ENCODE assay signal across 8 cellular contexts in genomic region chr2:16666453-16666801, GRCh38. TPM values are rescaled to one million over a fixed set of nuclear protein-coding genes. Genes with fewer than 3 reads are reported as not detected.
DNase-seq lines count a peak whose midpoint lies in the region; ATAC-seq and TF ChIP-seq lines count a peak whose summit lies in the region.

No MANE protein-coding gene starts in this region.

- H3K27ac ChIP-seq in heart left ventricle (peak overlapping the region in 7 of 12 donors; percentile 6 to 81 (median 69)), upper lobe of right lung (no peak overlapping the region)

- TF ChIP-seq POLR2A in heart left ventricle (IDR thresholded peaks at IDR 0.05), result no peak

- H3K27ac Mint-ChIP-seq in activated T-cell treated with anti-CD3 and anti-CD28 coated beads, Interleukin-2, amount 50 U/mL, for 24 hours, result peak overlapping the region; percentile 81

- peak overlapping the region in 9 of 12 donors; percentile 33 to 78 (median 71) for H3K4me3 ChIP-seq in heart left ventricle
- H3K4me3 ChIP-seq in iPS-18c (ENCODE audit: insufficient read depth, low read depth, low read length), result peak overlapping the region; percentile 71
- peak overlapping the region; percentile 52 for H3K4me3 ChIP-seq in upper lobe of right lung

- H3K4me1 Mint-ChIP-seq in activated T-cell treated with anti-CD3 and anti-CD28 coated beads, Interleukin-2, amount 50 U/mL, for 24 hours (ENCODE audit: low read depth), result peaks cover 24% of the 10 kb centered on the region

- H3K4me3 Mint-ChIP-seq in activated T-cell treated with anti-CD3 and anti-CD28 coated beads, Interleukin-2, amount 50 U/mL, for 24 hours, result peak overlapping the region; percentile 72

- H3K4me1 ChIP-seq in heart left ventricle (peaks cover 0 to 49% (median 18%) of the 10 kb centered on the region in 12 donors), upper lobe of right lung (peaks cover 43% of the 10 kb centered on the region)

- no peaks in the 10 kb centered on the region for H3K9me3 Mint-ChIP-seq in activated T-cell treated with anti-CD3 and anti-CD28 coated beads, Interleukin-2, amount 50 U/mL, for 24 hours

- no peaks in the 10 kb centered on the region for H3K36me3 ChIP-seq in heart left ventricle
- no peaks in the 10 kb centered on the region for H3K36me3 ChIP-seq in upper lobe of right lung

- DNase-seq in heart left ventricle (peak in 3 of 5 donors; percentile 35 to 49 (median 45)), cardiac septum (ENCODE audit: low spot score) (no peak), upper lobe of right lung (no peak), middle frontal gyrus (ENCODE audit: extremely low spot score, low spot score) (no peak), hepatic stellate cell (ENCODE audit: low spot score) (no peak)
- peak; percentile 35 for DNase-seq in activated T-cell treated with anti-CD3 and anti-CD28 coated beads, Interleukin-2, amount 50 U/mL, for 24 hours
- DNase-seq in effector CD8-positive, alpha-beta T cell (lab: John Stamatoyannopoulos, UW), result no peak

- no peaks in the 10 kb centered on the region for H3K27me3 ChIP-seq in heart left ventricle
- H3K27me3 ChIP-seq in upper lobe of right lung, result no peaks in the 10 kb centered on the region

- H3K27me3 Mint-ChIP-seq in activated T-cell treated with anti-CD3 and anti-CD28 coated beads, Interleukin-2, amount 50 U/mL, for 24 hours, result peaks cover 66% of the 10 kb centered on the region

- ATAC-seq in heart left ventricle (peak; percentile 31 to 85 (median 40)), upper lobe of right lung (no peak)

- no peaks in the 10 kb centered on the region for H3K36me3 Mint-ChIP-seq in activated T-cell treated with anti-CD3 and anti-CD28 coated beads, Interleukin-2, amount 50 U/mL, for 24 hours (ENCODE audit: low read depth)

- TF ChIP-seq CTCF in heart left ventricle (IDR thresholded peaks at IDR 0.05), result no peak
- TF ChIP-seq CTCF in upper lobe of right lung (IDR thresholded peaks at IDR 0.05), result no peak

- H3K9me3 ChIP-seq in heart left ventricle (no peaks in the 10 kb centered on the region), iPS-18c (ENCODE audit: control insufficient read depth, insufficient read depth, low read length) (no peaks in the 10 kb centered on the region), upper lobe of right lung (no peaks in the 10 kb centered on the region)

- intact Hi-C loops in heart left ventricle (cut with DNase I) (loop anchor here in 5 of 10 donors (5.0 to 10.0 kb wide), 3 partner anchors 34 to 52 kb away; no protein-coding TSS in a partner anchor), cardiac septum (cut with DNase I) (no loop called here), upper lobe of right lung (cut with DNase I) (no loop called here)

- 48 to 59% (median 55%) methylated on average over 7 to 8 of the region's 8 CpGs for WGBS in heart left ventricle, 4 donors

RNA-seq across cellular contexts. Expression of gene CYRIA, which starts 0.8 kb away (rescaled TPM):
- 10 to 100 TPM in 2 of 9 donors, 1 to 10 TPM in 6, under 1 TPM in 1; 0.86 to 19.9 (median 3.0) TPM for total RNA-seq in heart left ventricle
- polyA plus RNA-seq in heart left ventricle, result 1 to 10 TPM in 1 of 2 donors, under 1 TPM in 1; 0.95 to 1.6 TPM
- total RNA-seq in cardiac septum, result 3.7 TPM
- total RNA-seq in upper lobe of right lung, result 24.2 TPM

Comparison
In these comparisons a context has a peak if more than half of its experiments do, and no peak if none do; other contexts are left out.
1. DNase-seq: peak in heart left ventricle (3 of 5) and activated T-cell treated with anti-CD3 and anti-CD28 coated beads, Interleukin-2, amount 50 U/mL, for 24 hours (single experiment); none in cardiac septum (single experiment), upper lobe of right lung (single experiment), effector CD8-positive, alpha-beta T cell (single experiment), middle frontal gyrus (single experiment) and hepatic stellate cell (single experiment).
2. Peak in every context shown above with its lines, with median percentiles within 50 percentile points of each other: H3K4me3 ChIP-seq.